Comparison of ENCODE assay signal across 1 cellular context in the genomic region with DNA sequence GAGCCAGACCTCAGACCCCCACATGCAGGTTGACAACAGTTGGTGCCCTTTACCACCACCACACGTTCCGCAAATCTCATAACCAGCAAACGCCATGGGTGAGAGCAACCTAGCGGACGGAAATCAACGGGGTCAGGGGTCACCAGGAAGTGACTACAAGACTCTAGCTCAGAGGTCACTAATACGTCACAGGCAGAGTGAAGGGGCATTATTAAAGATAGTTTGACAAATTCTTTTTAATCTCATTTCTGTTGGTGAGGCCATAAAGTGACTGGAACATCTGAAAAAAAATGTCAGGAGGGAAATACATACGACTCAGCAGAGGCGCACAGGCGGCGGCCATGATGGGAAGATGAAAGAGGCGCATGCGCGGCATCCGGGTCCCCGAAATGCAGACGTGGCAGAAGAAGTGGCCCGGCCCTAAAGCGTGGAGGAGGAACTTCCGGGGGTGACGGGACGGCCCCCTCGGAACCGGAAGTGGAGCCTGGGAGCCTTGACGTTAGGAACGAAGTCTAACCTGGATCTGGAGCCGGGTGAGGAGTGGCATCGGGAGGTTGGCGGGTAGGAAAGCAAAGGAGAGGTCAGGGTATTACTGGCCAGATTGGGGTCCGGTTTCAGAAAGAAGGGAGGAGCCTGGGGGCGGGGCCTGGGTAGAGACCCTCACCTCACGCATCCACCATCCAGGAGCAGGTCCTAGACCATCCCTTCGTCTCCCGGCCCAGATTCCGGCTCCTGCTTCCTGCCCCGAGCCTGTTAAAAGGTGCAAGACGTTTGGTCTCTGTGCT.
TF ChIP-seq lines count a peak whose summit lies in the region.

Gene SEC24C (plus strand): TSS at position 468 of the 785 bp plus-strand sequence. CDS start 2,461 bp downstream, outside the sequence.

TF ChIP-seq in GM12878, 131 proteins besides CTCF, POLR2A, EP300 and RAD21 (continued from another document):
- TF ChIP-seq NFYA (IDR thresholded peaks at IDR 0.05; ENCODE audit: borderline replicate concordance, low read depth, low read length) (no peak), TCF3 (IDR thresholded peaks at IDR 0.05; ENCODE audit: borderline replicate concordance, insufficient read depth, low read depth, low read length) (0 out of 2 replicates have a peak, but pooled peaks have one; percentile 4), ASH2L (IDR thresholded peaks at IDR 0.05; ENCODE audit: borderline replicate concordance, low read depth) (no peak), ESRRA (IDR thresholded peaks at IDR 0.05; ENCODE audit: low read length) (peak; percentile 51; the same call in 1 of the 2 replicates), MEF2B (IDR thresholded peaks at IDR 0.05; ENCODE audit: partially characterized antibody, poor library complexity, severe bottlenecking) (no peak), HSF1 (IDR thresholded peaks at IDR 0.05; ENCODE audit: low read depth, low read length) (no peak), SPI1 (IDR thresholded peaks at IDR 0.05; ENCODE audit: borderline replicate concordance, insufficient read depth, low read depth, low read length) (peak; percentile 44; the same call in 1 of the 2 replicates), RELB (IDR thresholded peaks at IDR 0.05; ENCODE audit: low read depth) (peak; percentile 89; the same call in 1 of the 2 replicates), SP1 (IDR thresholded peaks at IDR 0.05; ENCODE audit: low read depth, low read length) (peak; percentile 47), ETV6 (conservative IDR thresholded peaks at IDR 0.05 in 1 of 2, IDR thresholded peaks at IDR 0.05 in 1 of 2; ENCODE audit: borderline replicate concordance in 1 of 2, low read depth in 1 of 2) (no peak; a peak in 1 of 4 replicates), SKIL (IDR thresholded peaks at IDR 0.05; ENCODE audit: low read depth, poor library complexity, severe bottlenecking) (peak; percentile 21), ZBTB4 (CRISPR knock-in tag; IDR thresholded peaks at IDR 0.05) (no peak), ZNF24 (IDR thresholded peaks at IDR 0.05) (no peak), SUPT20H (IDR thresholded peaks at IDR 0.05; ENCODE audit: borderline replicate concordance, control insufficient read depth, low read depth, low read length) (no peak)
- TF ChIP-seq, protein P1, sequence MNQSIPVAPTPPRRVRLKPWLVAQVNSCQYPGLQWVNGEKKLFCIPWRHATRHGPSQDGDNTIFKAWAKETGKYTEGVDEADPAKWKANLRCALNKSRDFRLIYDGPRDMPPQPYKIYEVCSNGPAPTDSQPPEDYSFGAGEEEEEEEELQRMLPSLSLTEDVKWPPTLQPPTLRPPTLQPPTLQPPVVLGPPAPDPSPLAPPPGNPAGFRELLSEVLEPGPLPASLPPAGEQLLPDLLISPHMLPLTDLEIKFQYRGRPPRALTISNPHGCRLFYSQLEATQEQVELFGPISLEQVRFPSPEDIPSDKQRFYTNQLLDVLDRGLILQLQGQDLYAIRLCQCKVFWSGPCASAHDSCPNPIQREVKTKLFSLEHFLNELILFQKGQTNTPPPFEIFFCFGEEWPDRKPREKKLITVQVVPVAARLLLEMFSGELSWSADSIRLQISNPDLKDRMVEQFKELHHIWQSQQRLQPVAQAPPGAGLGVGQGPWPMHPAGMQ (IDR thresholded peaks at IDR 0.05; ENCODE audit: borderline replicate concordance) = no peak
